1 cellular context compared by ENCODE assay signal in genomic region chr9:77011973-77012817, GRCh38.
TF ChIP-seq lines count a peak whose summit lies in the region.

No MANE protein-coding gene starts in this region.

TF ChIP-seq in H1, 55 proteins besides CTCF, POLR2A, EP300 and RAD21 (continued from another document):
- TF ChIP-seq EGR1 (IDR thresholded peaks at IDR 0.05; ENCODE audit: borderline replicate concordance, low read depth, low read length) (no peak), CHD1 (IDR thresholded peaks at IDR 0.05; ENCODE audit: low read depth, low read length) (no peak), POLR2AphosphoS5 (IDR thresholded peaks at IDR 0.05; ENCODE audit: low read depth, low read length) (no peak), SIN3A (conservative IDR thresholded peaks at IDR 0.05 in 1 of 2, IDR thresholded peaks at IDR 0.05 in 1 of 2; ENCODE audit: low read depth in 1 of 2, low read length in 2 of 2) (peak in 1 of 2 experiments; percentile 74; a peak in 2 of 4 replicates), FOSL1 (IDR thresholded peaks at IDR 0.05; ENCODE audit: insufficient read depth, low read depth, low read length) (no peak), CREB1 (IDR thresholded peaks at IDR 0.05) (peak; percentile 78), KDM1A (IDR thresholded peaks at IDR 0.05; ENCODE audit: borderline replicate concordance, low read length) (peak; percentile 21; the same call in 1 of the 2 replicates), CEBPB (IDR thresholded peaks at IDR 0.05; ENCODE audit: low read depth, low read length) (no peak), CBX5 (IDR thresholded peaks at IDR 0.05; ENCODE audit: low read depth, low read length) (no peak), JUND (IDR thresholded peaks at IDR 0.05; ENCODE audit: low read length) (no peak), RFX5 (IDR thresholded peaks at IDR 0.05; ENCODE audit: borderline replicate concordance, low read depth, low read length) (no peak), NANOG (IDR thresholded peaks at IDR 0.05; ENCODE audit: insufficient read depth, low read depth, low read length, poor library complexity, severe bottlenecking) (no peak), KDM4A (IDR thresholded peaks at IDR 0.05; ENCODE audit: low read depth, low read length, severe bottlenecking) (peak; percentile 49), BRCA1 (IDR thresholded peaks at IDR 0.05; ENCODE audit: low read depth, low read length) (no peak), CHD2 (IDR thresholded peaks at IDR 0.05; ENCODE audit: low read length) (peak; percentile 30; the same call in 1 of the 2 replicates), GABPA (IDR thresholded peaks at IDR 0.05; ENCODE audit: borderline replicate concordance, insufficient read depth, low read length) (no peak; the same call in 1 of the 2 replicates), SIX5 (IDR thresholded peaks at IDR 0.05; ENCODE audit: low read depth, low read length) (no peak), SRF (IDR thresholded peaks at IDR 0.05; ENCODE audit: low read depth, low read length) (no peak), BCL11A (IDR thresholded peaks at IDR 0.05; ENCODE audit: low read depth in 2 of 2, low read length in 2 of 2) (no peak), SUZ12 (IDR thresholded peaks at IDR 0.05; ENCODE audit: low read length) (peak; percentile 31; the same call in 1 of the 2 replicates), YY1 (IDR thresholded peaks at IDR 0.05; ENCODE audit: low read depth, low read length) (peak; percentile 67; the same call in 1 of the 2 replicates), POU5F1 (IDR thresholded peaks at IDR 0.05; ENCODE audit: low read depth, low read length) (no peak), BACH1 (IDR thresholded peaks at IDR 0.05; ENCODE audit: low read length) (no peak), PHF8 (conservative IDR thresholded peaks at IDR 0.05; ENCODE audit: low read depth, low read length) (peak; percentile 35; the same call in 1 of the 2 replicates), CBX8 (IDR thresholded peaks at IDR 0.05; ENCODE audit: borderline replicate concordance, low read depth, low read length) (no peak), RBBP5 (IDR thresholded peaks at IDR 0.05; ENCODE audit: borderline replicate concordance, low read depth, low read length) (peak; percentile 67; the same call in 1 of the 2 replicates), MAX (IDR thresholded peaks at IDR 0.05) (peak; percentile 70), ATF3 (IDR thresholded peaks at IDR 0.05; ENCODE audit: insufficient read depth, low read depth, low read length) (no peak), EZH2 (IDR thresholded peaks at IDR 0.05; ENCODE audit: low read depth, low read length, severe bottlenecking) (no peak), ZNF274 (IDR thresholded peaks at IDR 0.05; ENCODE audit: borderline replicate concordance, extremely low read depth, low read length) (no peak), JUN (IDR thresholded peaks at IDR 0.05; ENCODE audit: low read depth, low read length) (no peak), CTBP2 (IDR thresholded peaks at IDR 0.05; ENCODE audit: borderline replicate concordance, insufficient read depth, insufficient read length, low read length) (peak; percentile 75), TAF1 (IDR thresholded peaks at IDR 0.05; ENCODE audit: low read depth, low read length) (no peak), TEAD4 (IDR thresholded peaks at IDR 0.05; ENCODE audit: low read depth, low read length) (no peak), SP2 (IDR thresholded peaks at IDR 0.05; ENCODE audit: low read length) (no peak), ATF2 (IDR thresholded peaks at IDR 0.05; ENCODE audit: low read length) (0 out of 2 replicates have a peak, but pooled peaks have one; percentile 45), NRF1 (IDR thresholded peaks at IDR 0.05; ENCODE audit: low read depth, low read length) (no peak), TBP (IDR thresholded peaks at IDR 0.05; ENCODE audit: low read depth, low read length) (no peak), CHD7 (IDR thresholded peaks at IDR 0.05; ENCODE audit: insufficient replicate concordance, low read length) (no peak), HDAC6 (IDR thresholded peaks at IDR 0.05; ENCODE audit: low read depth, low read length) (no peak), TCF12 (IDR thresholded peaks at IDR 0.05; ENCODE audit: low read depth, low read length) (no peak), TAF7 (optimal IDR thresholded peaks at IDR 0.05; ENCODE audit: borderline replicate concordance, low read depth, low read length) (peak; percentile 38), GTF2F1 (IDR thresholded peaks at IDR 0.05; ENCODE audit: borderline replicate concordance, low read depth, low read length) (no peak), KDM5A (IDR thresholded peaks at IDR 0.05; ENCODE audit: low read length) (no peak), MAFK (IDR thresholded peaks at IDR 0.05; ENCODE audit: low read depth, low read length) (no peak), RNF2 (IDR thresholded peaks at IDR 0.05; ENCODE audit: borderline replicate concordance, low read depth, low read length, missing control alignments, poor library complexity, severe bottlenecking) (peak; percentile 72), SP1 (IDR thresholded peaks at IDR 0.05; ENCODE audit: low read depth, low read length) (no peak), USF2 (IDR thresholded peaks at IDR 0.05; ENCODE audit: low read length) (no peak; the same call in 1 of the 2 replicates), HDAC2 (IDR thresholded peaks at IDR 0.05; ENCODE audit: borderline replicate concordance in 1 of 2, low read depth in 2 of 2, low read length in 2 of 2) (0 out of 4 replicates have a peak, but pooled peaks have one; percentile 4 to 29), ASH2L (IDR thresholded peaks at IDR 0.05; ENCODE audit: low read length) (peak; percentile 72), SIRT6 (IDR thresholded peaks at IDR 0.05; ENCODE audit: low read length) (no peak), E2F6 (IDR thresholded peaks at IDR 0.05) (peak; percentile 79), SP4 (IDR thresholded peaks at IDR 0.05; ENCODE audit: low read length) (no peak), RXRA (IDR thresholded peaks at IDR 0.05; ENCODE audit: insufficient read depth, low read depth, low read length) (no peak)
